In genomic region chr3:194130211-194130610, GRCh38 we compare ENCODE assay signal across 1 cellular context.
TF ChIP-seq lines count a peak whose summit lies in the region.

No MANE protein-coding gene starts in this region.

TF ChIP-seq in H1, 55 proteins besides CTCF, POLR2A, EP300 and RAD21:
- TF ChIP-seq TCF12 (IDR thresholded peaks at IDR 0.05; ENCODE audit: low read depth, low read length) (no peak), EZH2 (IDR thresholded peaks at IDR 0.05; ENCODE audit: low read depth, low read length, severe bottlenecking) (no peak)
